Comparison of ENCODE assay signal across 11 cellular contexts in the genomic region with DNA sequence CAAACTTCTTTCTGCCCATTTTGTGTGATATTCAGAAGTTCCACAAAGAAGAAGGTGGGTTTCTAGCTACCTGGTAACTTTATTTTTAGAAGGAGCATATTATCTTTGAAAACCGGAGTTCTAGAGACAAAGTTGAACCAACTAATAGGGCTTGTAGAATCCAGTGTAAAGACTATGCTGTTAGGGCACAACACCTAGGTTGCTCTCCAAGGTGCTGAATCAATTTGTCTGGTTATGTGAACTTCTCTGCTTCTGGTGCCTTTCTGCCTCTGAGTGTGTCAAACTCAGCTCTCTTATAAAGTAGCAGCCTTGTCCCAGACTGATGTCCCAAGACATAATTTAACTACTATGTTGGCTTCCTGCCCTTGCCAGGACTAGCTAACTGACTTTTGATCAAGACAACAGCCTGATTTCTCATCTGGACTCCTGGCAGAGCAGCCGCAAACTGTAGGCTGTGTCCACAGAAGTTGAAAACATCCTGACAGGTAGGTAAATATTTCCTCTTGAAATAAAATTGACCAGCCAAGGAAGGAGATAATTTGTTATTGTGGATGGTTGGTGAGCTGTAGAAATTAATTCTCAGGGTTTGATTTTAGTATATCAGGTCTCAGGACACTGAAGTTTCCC.
DNase-seq lines count a peak whose midpoint lies in the region; ATAC-seq, FAIRE-seq and TF ChIP-seq lines count a peak whose summit lies in the region.
"Had no signal": no experiment of that assay in that cellular context is flagged by ENCODE, and none has a peak within 500 bp of the region (broad histone marks: within the 10 kb centered on the region; RNA-seq: fewer than 3 reads in every experiment).

No MANE protein-coding gene starts in this region.

- DNase-seq in DMS 273 (lab: John Stamatoyannopoulos, UW; ENCODE audit: unreplicated experiment) (peak; percentile 51), DMS 273 treated with DMSO at 0.1 percent for 48 hours (lab: John Stamatoyannopoulos, UW) (no peak), OCI-M1 (lab: John Stamatoyannopoulos, UW) (peak; percentile 63), esophagus muscularis mucosa (ENCODE audit: extremely low spot score) (peak; percentile 60), pancreas (peak in 2 of 6 donors; percentile 27 to 31), AG08396 (ENCODE audit: low spot score) (no peak)
- DNase-seq: effector CD4-positive, alpha-beta T cell; psoas muscle had no signal

- no peak for TF ChIP-seq POLR2A in esophagus muscularis mucosa (IDR thresholded peaks at IDR 0.05; ENCODE audit: low read depth)

- H3K36me3 ChIP-seq in esophagus muscularis mucosa (peaks cover 0 to 9% (median 2%) of the 10 kb centered on the region in 4 donors), pancreas (no peaks in the 10 kb centered on the region)

- no peaks in the 10 kb centered on the region for H3K4me1 ChIP-seq in esophagus muscularis mucosa
- no peaks in the 10 kb centered on the region for H3K4me1 ChIP-seq in pancreas
- H3K4me1 ChIP-seq: psoas muscle had no signal

- H3K4me3 ChIP-seq in esophagus muscularis mucosa = no peak overlapping the region
- no peak overlapping the region for H3K4me3 ChIP-seq in pancreas
- H3K4me3 ChIP-seq: psoas muscle had no signal

- TF ChIP-seq CTCF in esophagus muscularis mucosa (IDR thresholded peaks at IDR 0.05) = no peak
- no peak for TF ChIP-seq CTCF in pancreas (IDR thresholded peaks at IDR 0.05)

- H3K27ac ChIP-seq in esophagus muscularis mucosa (replicated peaks in 1 of 4) (no peak overlapping the region), pancreas (no peak overlapping the region)
- H3K27ac ChIP-seq: 22Rv1, psoas muscle had no signal

- intact Hi-C loops in esophagus muscularis mucosa (cut with DNase I) = no loop called here
- intact Hi-C loops in pancreas (cut with DNase I) = no loop called here

- no peak for TF ChIP-seq EP300 in esophagus muscularis mucosa (IDR thresholded peaks at IDR 0.05)

- 65% methylated on average over 2 of the region's 2 CpGs for WGBS in esophagus muscularis mucosa
- WGBS in pancreas, 2 donors = 27 to 28% methylated on average over 2 of the region's 2 CpGs

- peak; percentile 48 to 88 (median 73) for ATAC-seq in pancreas
- no peak for ATAC-seq in GM19463 (IDR thresholded peaks at IDR 0.05; ENCODE audit: unreplicated experiment)
- no peak for ATAC-seq in HG03196 (IDR thresholded peaks at IDR 0.05; ENCODE audit: unreplicated experiment)

- H3K9me3 ChIP-seq in esophagus muscularis mucosa = no peaks in the 10 kb centered on the region
- no peaks in the 10 kb centered on the region for H3K9me3 ChIP-seq in pancreas
- H3K9me3 ChIP-seq: psoas muscle had no signal

- H3K27me3 ChIP-seq in esophagus muscularis mucosa (no peaks in the 10 kb centered on the region), pancreas (peaks cover 0 to 3% (median under 1%) of the 10 kb centered on the region in 4 donors)

- no peak for FAIRE-seq in pancreas (lab: Jason Lieb, UNC)

Comparison
In these comparisons a context has a peak if more than half of its experiments do, and no peak if none do; other contexts are left out.
1. DNase-seq: peak in DMS 273 (single experiment), OCI-M1 (single experiment) and esophagus muscularis mucosa (single experiment); none in DMS 273 treated with DMSO at 0.1 percent for 48 hours (single experiment) and AG08396 (single experiment).
2. ATAC-seq: peak in pancreas (4 of 4); none in GM19463 (single experiment) and HG03196 (single experiment).